In the genomic region with DNA sequence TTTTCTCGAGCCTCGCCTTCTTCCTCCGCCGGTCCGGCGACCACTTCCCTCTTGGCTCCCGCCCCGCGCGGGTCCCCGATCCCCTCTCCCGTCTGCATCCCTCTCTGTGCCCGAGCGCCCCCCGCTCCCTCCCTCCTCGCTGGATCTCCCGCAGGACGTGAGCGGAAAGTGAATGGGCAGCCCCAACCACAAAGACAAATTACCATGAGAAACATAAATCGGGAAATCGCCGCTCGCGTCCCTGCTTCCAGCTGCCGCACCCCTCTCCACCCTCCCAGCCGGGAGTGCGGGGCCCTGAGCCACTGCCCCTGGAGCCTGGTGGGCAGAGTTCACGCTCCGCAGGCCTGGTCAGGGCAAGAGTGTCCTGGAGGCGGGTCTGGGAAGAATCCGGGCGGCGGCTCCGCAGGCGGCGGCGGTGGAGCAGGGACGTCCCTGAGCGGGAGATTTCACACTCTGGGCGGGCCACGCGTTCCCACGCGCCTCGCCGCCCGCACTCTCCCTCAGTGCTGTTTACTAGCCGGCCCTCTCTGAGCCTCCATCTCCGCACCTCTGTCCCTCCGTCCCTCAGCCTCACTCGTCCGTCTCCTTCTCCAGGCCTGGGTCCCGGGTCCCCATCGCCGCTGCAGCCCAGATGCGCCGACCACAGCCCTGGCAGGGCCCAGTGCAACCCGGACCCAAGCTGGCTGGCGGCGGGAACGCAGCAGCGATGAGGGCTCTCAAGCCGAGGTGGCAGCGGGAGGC, we compare ENCODE assay signal across 9 cellular contexts. TPM values are rescaled to one million over a fixed set of nuclear protein-coding genes. Genes with fewer than 3 reads are reported as not detected.
DNase-seq lines count a peak whose midpoint lies in the region; ATAC-seq, FAIRE-seq and TF ChIP-seq lines count a peak whose summit lies in the region.
"Had no signal": no experiment of that assay in that cellular context is flagged by ENCODE, and none has a peak within 500 bp of the region (broad histone marks: within the 10 kb centered on the region; RNA-seq: fewer than 3 reads in every experiment).

No MANE protein-coding gene starts in this region.

- H2AFZ ChIP-seq in MM.1S (ENCODE audit: low read length) = peak overlapping the region; percentile 94
- H2AFZ ChIP-seq in mammary epithelial cell (ENCODE audit: low read depth, low read length) = peak overlapping the region; percentile 85
- H2AFZ ChIP-seq in HepG2 (ENCODE audit: low read length) = no peak overlapping the region

- no peak for TF ChIP-seq POLR2A in HepG2 (IDR thresholded peaks at IDR 0.05; ENCODE audit: insufficient read depth in 1 of 2, low read depth in 2 of 2, low read length in 2 of 2)
- TF ChIP-seq POLR2A in suprapubic skin (IDR thresholded peaks at IDR 0.05) = no peak

- H3K27ac ChIP-seq in MM.1S (ENCODE audit: low read length) (no peak overlapping the region), mammary epithelial cell (ENCODE audit: insufficient read depth, low read depth, low read length) (no peak overlapping the region), HepG2 (ENCODE audit: extremely low read length, insufficient read depth, low read length) (no peak overlapping the region), suprapubic skin (no peak overlapping the region)

- TF ChIP-seq CTCF in MM.1S (IDR thresholded peaks at IDR 0.05; ENCODE audit: low read length) (no peak), mammary epithelial cell (conservative IDR thresholded peaks at IDR 0.05 in 1 of 2, IDR thresholded peaks at IDR 0.05 in 1 of 2; ENCODE audit: extremely low read depth in 1 of 2, insufficient read depth in 1 of 2, low read depth in 1 of 2, low read length in 2 of 2) (no peak), HepG2 (CRISPR knock-in tag; IDR thresholded peaks at IDR 0.05) (no peak), suprapubic skin (IDR thresholded peaks at IDR 0.05) (no peak)

- no peak for TF ChIP-seq RAD21 in HepG2 (CRISPR knock-in tag; IDR thresholded peaks at IDR 0.05)

- POLR2A ChIA-PET in HepG2 (lab: Yijun Ruan, JAX) = interaction anchor here (0.6 kb wide), 1 partner anchor 58 kb away, joined by 3 read pairs; no protein-coding TSS in a partner anchor

- dilution Hi-C loops in mammary epithelial cell (cut with HindIII; ENCODE audit: low sequenced_read_pairs) = loop anchor here (5.0 kb wide), 1 partner anchor 36 kb away; no protein-coding TSS in a partner anchor

- no peaks in the 10 kb centered on the region for H3K9me2 ChIP-seq in MM.1S (replicated peaks; ENCODE audit: insufficient read depth, low read length)

- WGBS in mammary epithelial cell (ENCODE audit: low coverage, missing lambda C conversion rate) = 0% methylated on average over 8 of the region's 64 CpGs
- 7% methylated on average over 46 of the region's 64 CpGs for WGBS in HepG2 (ENCODE audit: low lambda C conversion rate)
- WGBS in suprapubic skin = 0% methylated on average over 16 of the region's 64 CpGs

- no peak overlapping the region for H3K9ac ChIP-seq in MM.1S (ENCODE audit: low read length)
- H3K9ac ChIP-seq in mammary epithelial cell (ENCODE audit: insufficient read depth, low read length) = no peak overlapping the region
- no peak overlapping the region for H3K9ac ChIP-seq in HepG2 (ENCODE audit: insufficient read depth, low read depth, low read length)

- H3K4me1 ChIP-seq in MM.1S (ENCODE audit: low read length) (no peaks in the 10 kb centered on the region), mammary epithelial cell (ENCODE audit: insufficient read depth, low read length) (peaks cover 18% of the 10 kb centered on the region), HepG2 (ENCODE audit: insufficient read depth, low read length) (peaks cover 25% of the 10 kb centered on the region), suprapubic skin (peaks cover 31% of the 10 kb centered on the region)

- no peaks in the 10 kb centered on the region for H3F3A ChIP-seq in MM.1S (ENCODE audit: insufficient read depth, low read length)

- H3K27me3 ChIP-seq in MM.1S (replicated peaks; ENCODE audit: insufficient read depth, low read length) (peaks cover 17% of the 10 kb centered on the region), mammary epithelial cell (ENCODE audit: insufficient read depth, low read length) (peaks cover 7% of the 10 kb centered on the region), HepG2 (ENCODE audit: control insufficient read depth in 1 of 2, insufficient read depth in 2 of 2, low read length in 2 of 2) (peaks cover 13 to 76% of the 10 kb centered on the region in 2 experiments), suprapubic skin (peaks cover 88% of the 10 kb centered on the region)

- no peaks in the 10 kb centered on the region for H3K79me2 ChIP-seq in MM.1S (ENCODE audit: low read length)
- no peaks in the 10 kb centered on the region for H3K79me2 ChIP-seq in mammary epithelial cell (ENCODE audit: insufficient read depth, low read length)
- H3K79me2 ChIP-seq in HepG2 (ENCODE audit: insufficient read depth, low read length) = no peaks in the 10 kb centered on the region

- H3K4me3 ChIP-seq in MM.1S (ENCODE audit: low read length) = peak overlapping the region; percentile 67
- peak overlapping the region; percentile 37 to 62 (median 45) for H3K4me3 ChIP-seq in mammary epithelial cell (replicated peaks in 1 of 3; ENCODE audit: insufficient read depth in 1 of 3, low read depth in 2 of 3, low read length in 3 of 3)
- H3K4me3 ChIP-seq in HepG2 (replicated peaks in 1 of 3; ENCODE audit: insufficient read depth in 1 of 3, low read depth in 2 of 3, low read length in 3 of 3) = peak overlapping the region; percentile 54 to 69 (median 57)
- H3K4me3 ChIP-seq in suprapubic skin = peak overlapping the region; percentile 53

- in situ Hi-C loops in mammary epithelial cell (cut with MboI; ENCODE audit: low sequenced_read_pairs in 2 of 2) (loop anchor here in 1 of 2 donors (25.0 kb wide), 2 partner anchors 164 to 264 kb away; no protein-coding TSS in a partner anchor), HepG2 (cut with HindIII; ENCODE audit: extremely low pct_ligation_motif_present, low pct_unique_long_range_greater_than_20kb) (loop anchor here (5.0 to 25.0 kb wide), 2 partner anchors 79 to 264 kb away; no protein-coding TSS in a partner anchor)

- H4K20me1 ChIP-seq in MM.1S (ENCODE audit: insufficient read depth, low read length) (no peaks in the 10 kb centered on the region), mammary epithelial cell (ENCODE audit: insufficient read depth, low read length) (no peaks in the 10 kb centered on the region), HepG2 (ENCODE audit: insufficient read depth, low read length) (no peaks in the 10 kb centered on the region)

- BruUV-seq in mammary epithelial cell (replicated peaks; lab: Mats Ljungman, UMichigan) (no TSS peak), HepG2 (replicated peaks; lab: Mats Ljungman, UMichigan) (no TSS peak)

- H3K36me3 ChIP-seq in MM.1S (replicated peaks; ENCODE audit: insufficient read depth, low read length) (no peaks in the 10 kb centered on the region), mammary epithelial cell (ENCODE audit: insufficient read depth, low read length) (no peaks in the 10 kb centered on the region), HepG2 (replicated peaks in 1 of 2; ENCODE audit: control insufficient read depth in 1 of 2, insufficient read depth in 2 of 2, low read length in 2 of 2) (no peaks in the 10 kb centered on the region), suprapubic skin (no peaks in the 10 kb centered on the region)

- DNase-seq in COR-L47 (lab: John Stamatoyannopoulos, UW) (peak; percentile 40), MM.1S (no peak), mammary epithelial cell (peak; percentile 9), HepG2 (ENCODE audit: low spot score) (no peak), suprapubic skin (ENCODE audit: low spot score in 2 of 2) (peak; percentile 68 to 81), Ammon's horn (ENCODE audit: low spot score) (no peak), GOT3 (lab: John Stamatoyannopoulos, UW) (no peak)

- no peaks in the 10 kb centered on the region for H3K9me3 ChIP-seq in MM.1S (replicated peaks; ENCODE audit: insufficient read depth, low read length)
- H3K9me3 ChIP-seq in mammary epithelial cell (replicated peaks; ENCODE audit: insufficient read depth, low read length) = no peaks in the 10 kb centered on the region
- no peaks in the 10 kb centered on the region for H3K9me3 ChIP-seq in HepG2 (ENCODE audit: low read length)
- no peaks in the 10 kb centered on the region for H3K9me3 ChIP-seq in suprapubic skin

- H3K4me2 ChIP-seq in MM.1S (ENCODE audit: low read depth, low read length) = peak overlapping the region; percentile 98
- H3K4me2 ChIP-seq in mammary epithelial cell (ENCODE audit: insufficient read depth, low read depth, low read length) = peak overlapping the region; percentile 97
- peak overlapping the region; percentile 93 for H3K4me2 ChIP-seq in HepG2 (ENCODE audit: low read depth, low read length)

- TF ChIP-seq EP300 in HepG2 (IDR thresholded peaks at IDR 0.05; ENCODE audit: low read depth in 2 of 2, low read length in 2 of 2) = no peak
- TF ChIP-seq EP300 in HepG2 (CRISPR knock-in tag; IDR thresholded peaks at IDR 0.05; ENCODE audit: borderline replicate concordance) = no peak
- TF ChIP-seq EP300 in suprapubic skin (IDR thresholded peaks at IDR 0.05) = no peak

- intact Hi-C loops in mammary epithelial cell (cut with micrococcal nuclease) (loop anchor here (1.0 to 5.0 kb wide), 2 partner anchors 232 to 464 kb away; partner anchors contain the start of genes DTX3L and PARP9), HepG2 (cut with micrococcal nuclease; ENCODE audit: unreplicated experiment) (loop anchor here (1.0 kb wide), 1 partner anchor 272 kb away; no protein-coding TSS in a partner anchor)

- CTCF ChIA-PET in mammary epithelial cell (lab: Charles Lee; ENCODE audit: low non-redundant PET) (interaction anchor here (0.6 to 0.7 kb wide), 3 partner anchors 9 to 84 kb away, joined by 3 to 10 read pairs (median 3); no protein-coding TSS in a partner anchor), HepG2 (lab: Yijun Ruan, JAX; ENCODE audit: low intra/inter-chr PET ratio, low total read pairs) (interaction anchor here (1.7 kb wide), 1 partner anchor 272 kb away, joined by 4 read pairs; no protein-coding TSS in a partner anchor)

- no peak for FAIRE-seq in HepG2 (lab: Jason Lieb, UNC)
- FAIRE-seq: islet of Langerhans had no signal

- ATAC-seq in HepG2 (peak; percentile 75), HG02610 (IDR thresholded peaks at IDR 0.05; ENCODE audit: unreplicated experiment) (no peak)

RNA-seq across cellular contexts. Expression of gene SEMA5B, which starts 0.8 kb away (rescaled TPM):
- total RNA-seq in mammary epithelial cell (1 to 10 TPM in 1 of 2 donors, under 1 TPM in 1; 0.33 to 1.1 TPM), HepG2 (2016; rRNA removed; fragmentation: Illumina TruSeq; extraction: Trizol) (not detected in 2 replicates), suprapubic skin (1 to 10 TPM in 3 of 4 donors, not detected in 1; 1.4 to 2.0 (median 1.8) TPM)
- polyA plus RNA-seq in mammary epithelial cell (0.11 TPM), HepG2 (2011; rRNA removed) (0.04 TPM in 1 of 2 replicates, not detected in the other)
- not detected for polyA minus RNA-seq in mammary epithelial cell
- total RNA-seq in HepG2 (2016; cell fraction: cytosol; rRNA removed; fragmentation: Illumina TruSeq; extraction: Trizol; ENCODE audit: low read depth) = not detected in 2 replicates
- total RNA-seq in HepG2 (2016; cell fraction: insoluble cytoplasmic fraction; rRNA removed; fragmentation: Illumina TruSeq; extraction: Trizol) = not detected in 2 replicates
- not detected in 2 replicates for total RNA-seq in HepG2 (2016; cell fraction: membrane; rRNA removed; fragmentation: Illumina TruSeq; extraction: Trizol)
- total RNA-seq in HepG2 (2016; cell fraction: nucleus; rRNA removed; fragmentation: Illumina TruSeq; extraction: Trizol) = not detected in 2 replicates
- polyA plus RNA-seq in HepG2 (2011; cell fraction: cytosol; rRNA removed) = not detected in 2 replicates
- 0.03 TPM in 2 replicates for polyA plus RNA-seq in HepG2 (2011; cell fraction: nucleus; rRNA removed)
- not detected in 2 replicates for polyA plus RNA-seq in HepG2 (2012)
- polyA plus RNA-seq in HepG2 (2016; cell fraction: cytosol; fragmentation: Illumina TruSeq; extraction: Trizol; ENCODE audit: low read depth) = not detected in 2 replicates
- polyA plus RNA-seq in HepG2 (2016; cell fraction: insoluble cytoplasmic fraction; fragmentation: Illumina TruSeq; extraction: Trizol; ENCODE audit: low read depth) = not detected in 2 replicates
- not detected in 2 replicates for polyA plus RNA-seq in HepG2 (2016; cell fraction: membrane; fragmentation: Illumina TruSeq; extraction: Trizol; ENCODE audit: low read depth)
- polyA plus RNA-seq in HepG2 (2016; cell fraction: nucleus; fragmentation: Illumina TruSeq; extraction: Trizol; ENCODE audit: insufficient read depth, low read depth) = not detected in 2 replicates
- polyA minus RNA-seq in HepG2 (2011; rRNA and poly(A)+ RNA removed; ENCODE audit: low replicate concordance) = not detected in 2 replicates
- not detected in 2 replicates for polyA minus RNA-seq in HepG2 (2011; cell fraction: cytosol; rRNA and poly(A)+ RNA removed)
- polyA minus RNA-seq in HepG2 (2011; cell fraction: nucleus; rRNA and poly(A)+ RNA removed) = not detected in 2 replicates

RNA-seq across cellular contexts. Expression of gene PDIA5, which starts 40.1 kb away (rescaled TPM):
- total RNA-seq in mammary epithelial cell (10 to 100 TPM; 13.5 to 36.6 TPM), HepG2 (2016; rRNA removed; fragmentation: Illumina TruSeq; extraction: Trizol) (19.5 and 51.3 TPM in 2 replicates), suprapubic skin (1 to 10 TPM; 5.3 to 9.2 (median 7.2) TPM)
- polyA plus RNA-seq in mammary epithelial cell (28.0 TPM), HepG2 (2011; rRNA removed) (65.3 and 74.3 TPM in 2 replicates)
- 28.3 TPM for polyA minus RNA-seq in mammary epithelial cell
- 13.0 and 13.1 TPM in 2 replicates for total RNA-seq in HepG2 (2016; cell fraction: cytosol; rRNA removed; fragmentation: Illumina TruSeq; extraction: Trizol; ENCODE audit: low read depth)
- total RNA-seq in HepG2 (2016; cell fraction: insoluble cytoplasmic fraction; rRNA removed; fragmentation: Illumina TruSeq; extraction: Trizol) = 19.8 and 48.1 TPM in 2 replicates
- 12.9 and 15.5 TPM in 2 replicates for total RNA-seq in HepG2 (2016; cell fraction: membrane; rRNA removed; fragmentation: Illumina TruSeq; extraction: Trizol)
- total RNA-seq in HepG2 (2016; cell fraction: nucleus; rRNA removed; fragmentation: Illumina TruSeq; extraction: Trizol) = 46.1 and 55.1 TPM in 2 replicates
- 68.0 and 77.8 TPM in 2 replicates for polyA plus RNA-seq in HepG2 (2011; cell fraction: cytosol; rRNA removed)
- polyA plus RNA-seq in HepG2 (2011; cell fraction: nucleus; rRNA removed) = 56.4 and 59.5 TPM in 2 replicates
- polyA plus RNA-seq in HepG2 (2012) = 60.1 and 65.8 TPM in 2 replicates
- 9.4 and 9.5 TPM in 2 replicates for polyA plus RNA-seq in HepG2 (2016; cell fraction: cytosol; fragmentation: Illumina TruSeq; extraction: Trizol; ENCODE audit: low read depth)
- 26.4 and 30.6 TPM in 2 replicates for polyA plus RNA-seq in HepG2 (2016; cell fraction: insoluble cytoplasmic fraction; fragmentation: Illumina TruSeq; extraction: Trizol; ENCODE audit: low read depth)
- 13.4 and 13.9 TPM in 2 replicates for polyA plus RNA-seq in HepG2 (2016; cell fraction: membrane; fragmentation: Illumina TruSeq; extraction: Trizol; ENCODE audit: low read depth)
- polyA plus RNA-seq in HepG2 (2016; cell fraction: nucleus; fragmentation: Illumina TruSeq; extraction: Trizol; ENCODE audit: insufficient read depth, low read depth) = 125 and 129 TPM in 2 replicates
- 15.2 and 37.2 TPM in 2 replicates for polyA minus RNA-seq in HepG2 (2011; rRNA and poly(A)+ RNA removed; ENCODE audit: low replicate concordance)
- polyA minus RNA-seq in HepG2 (2011; cell fraction: cytosol; rRNA and poly(A)+ RNA removed) = 23.6 and 33.0 TPM in 2 replicates
- 37.1 and 44.5 TPM in 2 replicates for polyA minus RNA-seq in HepG2 (2011; cell fraction: nucleus; rRNA and poly(A)+ RNA removed)

Comparison
In these comparisons a context has a peak if more than half of its experiments do, and no peak if none do; other contexts are left out.
1. DNase-seq: peak in COR-L47 (single experiment), mammary epithelial cell (single experiment) and suprapubic skin (2 of 2); none in MM.1S (single experiment), HepG2 (single experiment), Ammon's horn (single experiment) and GOT3 (single experiment).
2. Peak in every context shown above with its lines, with median percentiles within 50 percentile points of each other: H3K4me2 ChIP-seq and H3K4me3 ChIP-seq.